In genomic region chr4:176971576-176972105, GRCh38 we compare ENCODE assay signal across 30 cellular contexts.
"Had no signal": no experiment of that assay in that cellular context is flagged by ENCODE, and none has a peak within 500 bp of the region (broad histone marks: within the 10 kb centered on the region; RNA-seq: fewer than 3 reads in every experiment).

No MANE protein-coding gene starts in this region.

- H3K36me3 Mint-ChIP-seq: activated CD8-positive, alpha-beta memory T cell treated with anti-CD3 and anti-CD28 coated beads, Interleukin-2, amount 10 ng/mL, durations not matched to agents 7 days and 5 days; activated naive CD4-positive, alpha-beta T cell treated with anti-CD3 and anti-CD28 coated beads, Interleukin-2, amount 50 U/mL, for 72 hours; IgD-negative memory B cell had no signal

- H3K36me3 ChIP-seq: ascending aorta, brain microvascular endothelial cell, SJCRH30 had no signal

- H3K9me3 Mint-ChIP-seq: activated B cell treated with CpG ODN at 0.5 μM for 24 hours; activated CD4-positive, alpha-beta T cell treated with anti-CD3 and anti-CD28 coated beads, Interleukin-2, amount 10 ng/mL, durations not matched to agents 24 days and 14 days; activated naive CD8-positive, alpha-beta T cell treated with anti-CD3 and anti-CD28 coated beads, Interleukin-2, amount 50 U/mL, for 24 hours; activated T-cell treated with anti-CD3 and anti-CD28 coated beads, Interleukin-2, amount 50 U/mL, for 24 hours; activated T-helper 1 cell treated with anti-CD3 and anti-CD28 coated beads, Interleukin-12 subunit alpha, Interleukin-12 subunit beta, Interleukin-2, Interleukin-4 antibody, amounts not matched to agents 30 ng/mL and 10 ng/mL and 1 ng/mL, durations not matched to agents 14 hours and 24 hours and 36 hours; T-helper 1 cell treated with Interleukin-12 subunit alpha and Interleukin-12 subunit beta and Interleukin-4 antibody, amounts not matched to agents 30 μg/mL and 1 μg/mL, for 36 hours had no signal

- H3K27ac Mint-ChIP-seq: activated B cell treated with CpG ODN at 0.5 μM for 24 hours; activated CD4-positive, alpha-beta T cell treated with anti-CD3 and anti-CD28 coated beads, Interleukin-2, amount 10 ng/mL, durations not matched to agents 24 days and 14 days; activated CD8-positive, alpha-beta memory T cell treated with anti-CD3 and anti-CD28 coated beads, Interleukin-2, amount 10 ng/mL, durations not matched to agents 7 days and 5 days; activated naive CD4-positive, alpha-beta T cell treated with anti-CD3 and anti-CD28 coated beads, Interleukin-2, amount 50 U/mL, for 72 hours; activated naive CD8-positive, alpha-beta T cell treated with anti-CD3 and anti-CD28 coated beads, Interleukin-2, amount 50 U/mL, for 24 hours; activated T-cell treated with anti-CD3 and anti-CD28 coated beads, Interleukin-2, amount 50 U/mL, for 24 hours; activated T-helper 1 cell treated with anti-CD3 and anti-CD28 coated beads, Interleukin-12 subunit alpha, Interleukin-12 subunit beta, Interleukin-2, Interleukin-4 antibody, amounts not matched to agents 30 ng/mL and 10 ng/mL and 1 ng/mL, durations not matched to agents 14 hours and 24 hours and 36 hours; IgD-negative memory B cell; T-helper 1 cell treated with Interleukin-12 subunit alpha and Interleukin-12 subunit beta and Interleukin-4 antibody, amounts not matched to agents 30 μg/mL and 1 μg/mL, for 36 hours had no signal

- H3K27me3 ChIP-seq: ascending aorta, brain microvascular endothelial cell, SJCRH30 had no signal

- DNase-seq: activated B cell treated with CpG ODN at 0.5 μM for 24 hours; activated CD4-positive, alpha-beta T cell treated with anti-CD3 and anti-CD28 coated beads for 1 hour; activated CD4-positive, alpha-beta T cell treated with anti-CD3 and anti-CD28 coated beads, Interleukin-2, amount 10 ng/mL, durations not matched to agents 24 days and 14 days; activated CD4-positive, alpha-beta T cell treated with anti-CD3 and anti-CD28 coated beads, Interleukin-2, amount 50 U/mL, for 48 hours; activated CD8-positive, alpha-beta memory T cell treated with anti-CD3 and anti-CD28 coated beads, Interleukin-2, amount 10 ng/mL, durations not matched to agents 7 days and 5 days; activated effector memory CD4-positive, alpha-beta T cell treated with Interleukin-2 at 50 U/mL for 16 hours; activated naive CD4-positive, alpha-beta T cell; activated naive CD8-positive, alpha-beta T cell treated with anti-CD3 and anti-CD28 coated beads, Interleukin-2, amount 50 U/mL, for 24 hours; activated T-cell treated with anti-CD3 and anti-CD28 coated beads, Interleukin-2, amount 50 U/mL, for 24 hours; amniotic stem cell; brain microvascular endothelial cell; caudate nucleus; KG1; NCI-H1092 treated with DMSO at 0.1 percent for 48 hours; NCI-H1436; NCI-H1694 treated with DMSO at 0.1 percent for 48 hours; NCI-H2029 treated with DMSO at 0.1 percent for 48 hours; NCI-H345; NCI-H510A; NCI-H526 treated with DMSO at 0.1 percent for 48 hours; NCI-H82; Right ventricle myocardium superior; SJCRH30 had no signal

- H3K4me3 ChIP-seq: ascending aorta, SJCRH30 had no signal

- H3K4me1 Mint-ChIP-seq: activated B cell treated with CpG ODN at 0.5 μM for 24 hours; activated CD4-positive, alpha-beta T cell treated with anti-CD3 and anti-CD28 coated beads, Interleukin-2, amount 10 ng/mL, durations not matched to agents 24 days and 14 days; activated CD8-positive, alpha-beta memory T cell treated with anti-CD3 and anti-CD28 coated beads, Interleukin-2, amount 10 ng/mL, durations not matched to agents 7 days and 5 days; activated naive CD8-positive, alpha-beta T cell treated with anti-CD3 and anti-CD28 coated beads, Interleukin-2, amount 50 U/mL, for 24 hours; IgD-negative memory B cell had no signal

- H3K4me3 Mint-ChIP-seq: activated B cell treated with CpG ODN at 0.5 μM for 24 hours; activated CD4-positive, alpha-beta T cell treated with anti-CD3 and anti-CD28 coated beads, Interleukin-2, amount 10 ng/mL, durations not matched to agents 24 days and 14 days; activated CD8-positive, alpha-beta memory T cell treated with anti-CD3 and anti-CD28 coated beads, Interleukin-2, amount 10 ng/mL, durations not matched to agents 7 days and 5 days; activated naive CD8-positive, alpha-beta T cell treated with anti-CD3 and anti-CD28 coated beads, Interleukin-2, amount 50 U/mL, for 24 hours; activated T-cell treated with anti-CD3 and anti-CD28 coated beads, Interleukin-2, amount 50 U/mL, for 24 hours; activated T-helper 1 cell treated with anti-CD3 and anti-CD28 coated beads, Interleukin-12 subunit alpha, Interleukin-12 subunit beta, Interleukin-2, Interleukin-4 antibody, amounts not matched to agents 30 ng/mL and 10 ng/mL and 1 ng/mL, durations not matched to agents 14 hours and 24 hours and 36 hours; T-helper 1 cell treated with Interleukin-12 subunit alpha and Interleukin-12 subunit beta and Interleukin-4 antibody, amounts not matched to agents 30 μg/mL and 1 μg/mL, for 36 hours had no signal

- H3K9me3 ChIP-seq: ascending aorta, SJCRH30 had no signal

- H3K27ac ChIP-seq: ascending aorta, brain microvascular endothelial cell, RWPE1, SJCRH30 had no signal

- H3K4me1 ChIP-seq: ascending aorta, SJCRH30 had no signal

- H3K27me3 Mint-ChIP-seq: activated B cell treated with CpG ODN at 0.5 μM for 24 hours; activated CD4-positive, alpha-beta T cell treated with anti-CD3 and anti-CD28 coated beads, Interleukin-2, amount 10 ng/mL, durations not matched to agents 24 days and 14 days; activated CD8-positive, alpha-beta memory T cell treated with anti-CD3 and anti-CD28 coated beads, Interleukin-2, amount 10 ng/mL, durations not matched to agents 7 days and 5 days; activated naive CD8-positive, alpha-beta T cell treated with anti-CD3 and anti-CD28 coated beads, Interleukin-2, amount 50 U/mL, for 24 hours; activated T-cell treated with anti-CD3 and anti-CD28 coated beads, Interleukin-2, amount 50 U/mL, for 24 hours; IgD-negative memory B cell had no signal

- ATAC-seq: activated CD8-positive, alpha-beta memory T cell treated with anti-CD3 and anti-CD28 coated beads, Interleukin-2, amount 10 ng/mL, durations not matched to agents 7 days and 5 days; activated naive CD4-positive, alpha-beta T cell treated with anti-CD3 and anti-CD28 coated beads, Interleukin-2, amount 50 U/mL, for 72 hours; activated naive CD8-positive, alpha-beta T cell treated with anti-CD3 and anti-CD28 coated beads, Interleukin-2, amount 50 U/mL, for 24 hours; Panc1 had no signal
